12 cellular contexts compared by ENCODE assay signal in genomic region chr15:62453356-62453755, GRCh38.
A peak's percentile ranks its signal among the peaks of the same experiment; 100 is the strongest.
DNase-seq lines count a peak whose midpoint lies in the region; FAIRE-seq and TF ChIP-seq lines count a peak whose summit lies in the region.
"Had no signal": no experiment of that assay in that cellular context is flagged by ENCODE, and none has a peak within 500 bp of the region (broad histone marks: within the 10 kb centered on the region; RNA-seq: fewer than 3 reads in every experiment).

No MANE protein-coding gene starts in this region.

- H3K27me3 ChIP-seq in skeletal muscle satellite cell (ENCODE audit: control insufficient read depth, insufficient read depth, low read length) (no peaks in the 10 kb centered on the region), esophagus squamous epithelium (no peaks in the 10 kb centered on the region)

- H3K9me3 ChIP-seq in skeletal muscle satellite cell (replicated peaks; ENCODE audit: low read length) (no peaks in the 10 kb centered on the region), esophagus squamous epithelium (no peaks in the 10 kb centered on the region)

- H3K4me1 ChIP-seq in skeletal muscle satellite cell (ENCODE audit: control insufficient read depth, insufficient read depth, low read length), result peaks cover 51% of the 10 kb centered on the region
- peaks cover 0 to 38% (median 0%) of the 10 kb centered on the region in 3 donors for H3K4me1 ChIP-seq in esophagus squamous epithelium

- H3K4me3 ChIP-seq in epithelial cell of esophagus (ENCODE audit: low read length), result no peak overlapping the region
- H3K4me3 ChIP-seq in skeletal muscle satellite cell (ENCODE audit: low read length), result peak overlapping the region; percentile 50
- no peak overlapping the region for H3K4me3 ChIP-seq in esophagus squamous epithelium

- TF ChIP-seq POLR2A in esophagus squamous epithelium (IDR thresholded peaks at IDR 0.05) (no peak), GM12891 (IDR thresholded peaks at IDR 0.05; ENCODE audit: low read depth, low read length) (no peak)

- no peak for FAIRE-seq in GM12891 (lab: Jason Lieb, UNC)

- WGBS in esophagus squamous epithelium, 2 donors, result 55 to 64% methylated on average over 3 of the region's 3 CpGs

- TF ChIP-seq CTCF in epithelial cell of esophagus (IDR thresholded peaks at IDR 0.05; ENCODE audit: insufficient read depth, low read depth, low read length, missing control alignments) (no peak), esophagus squamous epithelium (IDR thresholded peaks at IDR 0.05) (no peak), GM20000 (IDR thresholded peaks at IDR 0.05; ENCODE audit: extremely low read depth, missing control alignments) (no peak)

- H3K36me3 ChIP-seq in skeletal muscle satellite cell (ENCODE audit: insufficient read depth, low read length) (no peaks in the 10 kb centered on the region), esophagus squamous epithelium (no peaks in the 10 kb centered on the region)

- H3K4me2 ChIP-seq in skeletal muscle satellite cell (ENCODE audit: low read length), result peak overlapping the region; percentile 78

- peak; percentile 2 for DNase-seq in NCI-H1105 treated with DMSO at 0.1 percent for 48 hours (lab: John Stamatoyannopoulos, UW)
- no peak for DNase-seq in NCI-H1105 (lab: John Stamatoyannopoulos, UW)
- peak; percentile 19 for DNase-seq in NCI-H226
- DNase-seq in epithelial cell of esophagus (ENCODE audit: low read depth), result peak; percentile 37
- no peak for DNase-seq in esophagus squamous epithelium (lab: John Stamatoyannopoulos, UW)
- DNase-seq in GM20000 (ENCODE audit: low spot score), result no peak
- DNase-seq in GM12891 (ENCODE audit: insufficient read length, low spot score), result no peak
- DNase-seq: 8988T, activated B cell treated with CpG ODN at 0.5 μM for 24 hours, NCI-H446 treated with DMSO at 0.1 percent for 48 hours, SHP77 treated with DMSO at 0.1 percent for 48 hours had no signal

- peak overlapping the region in 1 of 4 donors; percentile 44 for H3K27ac ChIP-seq in esophagus squamous epithelium

- H3K9ac ChIP-seq in skeletal muscle satellite cell (ENCODE audit: low read depth, low read length), result peak overlapping the region; percentile 76

- intact Hi-C loops in esophagus squamous epithelium (cut with DNase I), result no loop called here

TF ChIP-seq in GM12891, 5 proteins besides CTCF, POLR2A, EP300 and RAD21:
- no peak for TF ChIP-seq PAX5 (IDR thresholded peaks at IDR 0.05; ENCODE audit: insufficient read depth, low read length, severe bottlenecking)
- TF ChIP-seq POU2F2 (IDR thresholded peaks at IDR 0.05; ENCODE audit: low read depth, low read length), result no peak
- TF ChIP-seq SPI1 (IDR thresholded peaks at IDR 0.05; ENCODE audit: low read depth, low read length), result no peak
- TF ChIP-seq POLR2AphosphoS5 (IDR thresholded peaks at IDR 0.05; ENCODE audit: low read depth, low read length), result no peak

Comparison
In these comparisons a context has a peak if more than half of its experiments do, and no peak if none do; other contexts are left out.
1. DNase-seq: peak in NCI-H1105 treated with DMSO at 0.1 percent for 48 hours (single experiment), NCI-H226 (single experiment) and epithelial cell of esophagus (single experiment); none in NCI-H1105 (single experiment), esophagus squamous epithelium (single experiment), GM20000 (single experiment) and GM12891 (single experiment).